Comparison of ENCODE assay signal across 14 cellular contexts in genomic region chr9:107819772-107820171, GRCh38.
DNase-seq lines count a peak whose midpoint lies in the region; ATAC-seq, FAIRE-seq and TF ChIP-seq lines count a peak whose summit lies in the region.
"Had no signal": no experiment of that assay in that cellular context is flagged by ENCODE, and none has a peak within 500 bp of the region (broad histone marks: within the 10 kb centered on the region; RNA-seq: fewer than 3 reads in every experiment).

No MANE protein-coding gene starts in this region.

- H3K9me2 ChIP-seq in SK-N-SH, result no peaks in the 10 kb centered on the region

- TF ChIP-seq CTCF in bronchial epithelial cell (IDR thresholded peaks at IDR 0.05; ENCODE audit: insufficient read depth, low read length, severe bottlenecking) (no peak), pancreas (IDR thresholded peaks at IDR 0.05) (no peak), SK-N-SH (IDR thresholded peaks at IDR 0.05) (no peak)

- no peak for TF ChIP-seq RAD21 in SK-N-SH (IDR thresholded peaks at IDR 0.05; ENCODE audit: low read length)

- H3K9me3 ChIP-seq in pancreas (no peaks in the 10 kb centered on the region), SK-N-SH (no peaks in the 10 kb centered on the region)

- peaks cover 3% of the 10 kb centered on the region for H3K9me3 Mint-ChIP-seq in activated T-helper 1 cell treated with anti-CD3 and anti-CD28 coated beads, Interleukin-12 subunit alpha, Interleukin-12 subunit beta, Interleukin-2, Interleukin-4 antibody, amounts not matched to agents 30 ng/mL and 10 ng/mL and 1 ng/mL, durations not matched to agents 14 hours and 24 hours and 36 hours

- intact Hi-C loops in pancreas (cut with DNase I), result no loop called here
- intact Hi-C loops in activated T-helper 1 cell treated with anti-CD3 and anti-CD28 coated beads, Interleukin-12 subunit alpha, Interleukin-12 subunit beta, Interleukin-2, Interleukin-4 antibody, amounts not matched to agents 30 ng/mL and 10 ng/mL and 1 ng/mL, durations not matched to agents 14 hours and 24 hours and 36 hours (cut with micrococcal nuclease), result no loop called here

- H3K27ac Mint-ChIP-seq in activated T-helper 1 cell treated with anti-CD3 and anti-CD28 coated beads, Interleukin-12 subunit alpha, Interleukin-12 subunit beta, Interleukin-2, Interleukin-4 antibody, amounts not matched to agents 30 ng/mL and 10 ng/mL and 1 ng/mL, durations not matched to agents 14 hours and 24 hours and 36 hours, result no peak overlapping the region
- H3K27ac Mint-ChIP-seq: immature natural killer cell had no signal

- H3K36me3 ChIP-seq in bronchial epithelial cell (ENCODE audit: control insufficient read depth, insufficient read depth, low read length), result no peaks in the 10 kb centered on the region
- H3K36me3 ChIP-seq in pancreas, result no peaks in the 10 kb centered on the region
- H3K36me3 ChIP-seq in SK-N-SH (replicated peaks in 1 of 2; ENCODE audit: control insufficient read depth in 1 of 2, insufficient read depth in 2 of 2, low read length in 1 of 2), result no peaks in the 10 kb centered on the region

- FAIRE-seq in bronchial epithelial cell (lab: Jason Lieb, UNC) (peak; percentile 93), pancreas (lab: Jason Lieb, UNC) (no peak)

- no peak for TF ChIP-seq EP300 in SK-N-SH (IDR thresholded peaks at IDR 0.05; ENCODE audit: borderline replicate concordance in 1 of 2, low read depth in 1 of 2, low read length in 1 of 2)

- ATAC-seq in pancreas, result peak in 3 of 4 donors; percentile 44 to 79 (median 64)
- no peak for ATAC-seq in GM21390 (IDR thresholded peaks at IDR 0.05; ENCODE audit: unreplicated experiment)
- no peak for ATAC-seq in HG03354 (IDR thresholded peaks at IDR 0.05; ENCODE audit: poor library complexity, severe bottlenecking, unreplicated experiment)

- no peaks in the 10 kb centered on the region for H3K36me3 Mint-ChIP-seq in activated T-helper 1 cell treated with anti-CD3 and anti-CD28 coated beads, Interleukin-12 subunit alpha, Interleukin-12 subunit beta, Interleukin-2, Interleukin-4 antibody, amounts not matched to agents 30 ng/mL and 10 ng/mL and 1 ng/mL, durations not matched to agents 14 hours and 24 hours and 36 hours (ENCODE audit: low read depth)
- H3K36me3 Mint-ChIP-seq: CD4-positive, CD25-positive, alpha-beta regulatory T cell; immature natural killer cell had no signal

- H3K4me1 ChIP-seq in pancreas, result peaks cover 0 to 8% (median 4%) of the 10 kb centered on the region in 3 donors
- H3K4me1 ChIP-seq in SK-N-SH (ENCODE audit: control insufficient read depth in 1 of 2, insufficient read depth in 2 of 2, low read depth in 1 of 2, low read length in 1 of 2), result no peaks in the 10 kb centered on the region

- CTCF ChIA-PET in SK-N-SH (lab: Yijun Ruan, JAX), result no interaction called here

- no peaks in the 10 kb centered on the region for H3F3A ChIP-seq in SK-N-SH (replicated peaks; ENCODE audit: insufficient read depth)

- no peak overlapping the region for H3K4me3 ChIP-seq in bronchial epithelial cell (ENCODE audit: low read depth, low read length)
- no peak overlapping the region for H3K4me3 ChIP-seq in pancreas
- H3K4me3 ChIP-seq in SK-N-SH (ENCODE audit: low read depth in 2 of 2, low read length in 1 of 2), result no peak overlapping the region
- H3K4me3 ChIP-seq: dorsolateral prefrontal cortex had no signal

- no peak overlapping the region for H3K4me3 Mint-ChIP-seq in activated T-helper 1 cell treated with anti-CD3 and anti-CD28 coated beads, Interleukin-12 subunit alpha, Interleukin-12 subunit beta, Interleukin-2, Interleukin-4 antibody, amounts not matched to agents 30 ng/mL and 10 ng/mL and 1 ng/mL, durations not matched to agents 14 hours and 24 hours and 36 hours
- H3K4me3 Mint-ChIP-seq: CD4-positive, CD25-positive, alpha-beta regulatory T cell; immature natural killer cell had no signal

- H3K4me1 Mint-ChIP-seq in activated T-helper 1 cell treated with anti-CD3 and anti-CD28 coated beads, Interleukin-12 subunit alpha, Interleukin-12 subunit beta, Interleukin-2, Interleukin-4 antibody, amounts not matched to agents 30 ng/mL and 10 ng/mL and 1 ng/mL, durations not matched to agents 14 hours and 24 hours and 36 hours (ENCODE audit: low read depth), result no peaks in the 10 kb centered on the region
- H3K4me1 Mint-ChIP-seq: CD4-positive, CD25-positive, alpha-beta regulatory T cell; immature natural killer cell had no signal

- no peak overlapping the region for H3K9ac ChIP-seq in SK-N-SH

- no peak overlapping the region for H3K4me2 ChIP-seq in SK-N-SH

- no peaks in the 10 kb centered on the region for H3K27me3 Mint-ChIP-seq in activated T-helper 1 cell treated with anti-CD3 and anti-CD28 coated beads, Interleukin-12 subunit alpha, Interleukin-12 subunit beta, Interleukin-2, Interleukin-4 antibody, amounts not matched to agents 30 ng/mL and 10 ng/mL and 1 ng/mL, durations not matched to agents 14 hours and 24 hours and 36 hours (ENCODE audit: insufficient read depth)
- H3K27me3 Mint-ChIP-seq: CD4-positive, CD25-positive, alpha-beta regulatory T cell had no signal

- DNase-seq in HT-29 (ENCODE audit: low spot score), result peak; percentile 35
- DNase-seq in NCI-H2081 (lab: John Stamatoyannopoulos, UW), result peak; percentile 43 to 89
- DNase-seq in bronchial epithelial cell (ENCODE audit: low read depth), result no peak
- DNase-seq in pancreas, result no peak
- DNase-seq in activated T-helper 1 cell treated with anti-CD3 and anti-CD28 coated beads, Interleukin-12 subunit alpha, Interleukin-12 subunit beta, Interleukin-2, Interleukin-4 antibody, amounts not matched to agents 30 ng/mL and 10 ng/mL and 1 ng/mL, durations not matched to agents 14 hours and 24 hours and 36 hours (ENCODE audit: low spot score), result no peak
- DNase-seq in SK-N-SH, result no peak
- DNase-seq: activated CD4-positive, CD25-positive, alpha-beta regulatory T cell treated with anti-CD3 and anti-CD28 coated beads, Interleukin-2, amount 50 U/mL, for 72 hours; activated T-cell treated with anti-CD3 and anti-CD28 coated beads, Interleukin-2, amount 50 U/mL, for 1 hour; amniotic stem cell; CD4-positive, CD25-positive, alpha-beta regulatory T cell; dorsolateral prefrontal cortex; immature natural killer cell had no signal

- no peaks in the 10 kb centered on the region for H3K79me2 ChIP-seq in SK-N-SH (ENCODE audit: insufficient read depth)

- 15 to 26% methylated on average over 9 of the region's 9 CpGs for WGBS in pancreas, 2 donors
- 25% methylated on average over 9 of the region's 9 CpGs for WGBS in SK-N-SH (ENCODE audit: low lambda C conversion rate)

- no peaks in the 10 kb centered on the region for H4K20me1 ChIP-seq in SK-N-SH (ENCODE audit: insufficient read depth)

- POLR2A ChIA-PET in SK-N-SH (lab: Yijun Ruan, JAX), result no interaction called here

- H3K27me3 ChIP-seq in bronchial epithelial cell (ENCODE audit: control insufficient read depth, insufficient read depth, low read length) (no peaks in the 10 kb centered on the region), pancreas (peaks cover 0 to 7% (median 0%) of the 10 kb centered on the region in 4 donors), SK-N-SH (ENCODE audit: insufficient read depth) (peaks cover 49% of the 10 kb centered on the region; the same call in 1 of the 2 replicates)
- H3K27me3 ChIP-seq: dorsolateral prefrontal cortex had no signal

- no peak overlapping the region for H3K27ac ChIP-seq in pancreas
- H3K27ac ChIP-seq in SK-N-SH (ENCODE audit: low read depth in 2 of 2, low read length in 1 of 2), result no peak overlapping the region
- H3K27ac ChIP-seq: dorsolateral prefrontal cortex had no signal

- no peak overlapping the region for H2AFZ ChIP-seq in SK-N-SH (ENCODE audit: low read depth)

TF ChIP-seq in SK-N-SH, 30 proteins besides CTCF, POLR2A, EP300 and RAD21:
- TF ChIP-seq FOXJ3 (CRISPR knock-in tag; IDR thresholded peaks at IDR 0.05), result no peak
- TF ChIP-seq GATA2 (CRISPR knock-in tag; IDR thresholded peaks at IDR 0.05), result no peak

Comparison
In these comparisons a context has a peak if more than half of its experiments do, and no peak if none do; other contexts are left out.
1. DNase-seq: peak in HT-29 (single experiment) and NCI-H2081 (2 of 2); none in bronchial epithelial cell (single experiment), pancreas (0 of 6), activated T-helper 1 cell treated with anti-CD3 and anti-CD28 coated beads, Interleukin-12 subunit alpha, Interleukin-12 subunit beta, Interleukin-2, Interleukin-4 antibody, amounts not matched to agents 30 ng/mL and 10 ng/mL and 1 ng/mL, durations not matched to agents 14 hours and 24 hours and 36 hours (single experiment) and SK-N-SH (single experiment).
2. ATAC-seq: peak in pancreas (3 of 4); none in GM21390 (single experiment) and HG03354 (single experiment).